In the genomic region with DNA sequence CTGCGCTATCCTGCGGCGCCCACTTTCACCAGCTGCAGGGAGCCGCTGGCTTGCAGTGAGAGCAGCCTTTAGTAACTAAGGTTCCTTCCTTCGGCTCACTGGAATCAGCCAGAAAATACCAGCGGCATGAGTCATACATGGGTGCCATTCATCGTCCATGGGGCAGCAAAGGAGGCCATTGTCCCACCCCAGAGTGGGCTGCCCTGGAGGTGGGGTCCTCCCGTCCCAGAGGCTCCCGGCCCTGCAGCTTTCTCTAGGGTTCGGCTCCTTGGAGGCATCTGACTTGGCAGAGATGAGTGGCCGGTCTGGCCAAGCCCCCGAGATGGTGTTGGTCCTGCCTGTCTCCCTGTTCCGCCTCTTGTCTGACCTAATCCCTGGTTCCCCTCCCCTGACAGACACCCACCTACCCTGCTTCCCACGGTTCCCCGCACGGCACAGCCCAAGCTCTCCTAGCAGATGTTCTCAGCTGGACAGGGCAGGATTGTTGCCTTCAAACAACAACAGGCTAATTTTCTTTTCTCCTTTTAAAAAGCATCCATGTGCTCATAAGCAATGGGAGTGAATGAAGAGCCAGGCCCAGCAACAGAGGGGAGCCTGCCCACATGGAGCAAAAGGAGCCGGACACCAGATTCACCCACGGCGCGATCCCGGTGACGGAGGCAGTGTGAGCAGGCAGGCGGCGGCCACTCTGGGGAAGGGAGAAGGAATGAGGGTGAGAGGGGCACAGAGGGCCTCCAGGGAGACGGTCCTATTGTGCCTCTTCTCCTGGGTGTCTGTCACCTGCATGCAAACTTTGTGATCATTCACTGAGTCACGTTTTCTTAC, we compare ENCODE assay signal across 10 cellular contexts.
A peak's percentile ranks its signal among the peaks of the same experiment; 100 is the strongest.
DNase-seq lines count a peak whose midpoint lies in the region; ATAC-seq and TF ChIP-seq lines count a peak whose summit lies in the region.
"Had no signal": no experiment of that assay in that cellular context is flagged by ENCODE, and none has a peak within 500 bp of the region (broad histone marks: within the 10 kb centered on the region; RNA-seq: fewer than 3 reads in every experiment).

No MANE protein-coding gene starts in this region.

- no peak overlapping the region for H3K9ac ChIP-seq in trophoblast cell (ENCODE audit: low read length)

- peak overlapping the region; percentile 37 for H3K18ac ChIP-seq in trophoblast cell (ENCODE audit: low read length)

- peak; percentile 83 for ATAC-seq in SK-N-SH treated with all-trans-retinoic acid at 6 μM for 48 hours
- peak; percentile 45 to 76 (median 62) for ATAC-seq in heart right ventricle
- ATAC-seq in HG02798 (IDR thresholded peaks at IDR 0.05; ENCODE audit: poor library complexity, unreplicated experiment) = no peak
- ATAC-seq in GM18511 (IDR thresholded peaks at IDR 0.05; ENCODE audit: unreplicated experiment) = no peak
- no peak for ATAC-seq in GM21367 (IDR thresholded peaks at IDR 0.05; ENCODE audit: unreplicated experiment)

- H3K23ac ChIP-seq in trophoblast cell (ENCODE audit: low read length) = no peak overlapping the region

- no peaks in the 10 kb centered on the region for H3K36me3 ChIP-seq in heart right ventricle
- H3K36me3 ChIP-seq in trophoblast cell (ENCODE audit: control insufficient read depth in 1 of 2, insufficient read depth in 2 of 2, low read length in 2 of 2) = no peaks in the 10 kb centered on the region

- H2BK12ac ChIP-seq in trophoblast cell (ENCODE audit: low read length) = peak overlapping the region; percentile 90

- peaks cover 33% of the 10 kb centered on the region for H3K79me1 ChIP-seq in trophoblast cell (ENCODE audit: low read length)

- no peak overlapping the region for H4K12ac ChIP-seq in trophoblast cell (ENCODE audit: low read depth, low read length)

- H2AK5ac ChIP-seq in trophoblast cell (ENCODE audit: low read length) = peak overlapping the region; percentile 58

- DNase-seq in ELF-1 (ENCODE audit: low read depth, low spot score) (peak; percentile 86), heart right ventricle (no peak), trophoblast cell (peak in 1 of 2 donors; percentile 39), NCI-H1048 (lab: John Stamatoyannopoulos, UW) (no peak)
- DNase-seq: DND-41, SHP77 had no signal

- H3K14ac ChIP-seq in trophoblast cell (ENCODE audit: low read length) = peak overlapping the region; percentile 62

- H3K9me3 ChIP-seq in heart right ventricle (no peaks in the 10 kb centered on the region), trophoblast cell (ENCODE audit: insufficient read depth, low read depth, low read length) (peaks cover 10% of the 10 kb centered on the region)

- H3K4me2 ChIP-seq in trophoblast cell (ENCODE audit: low read length) = no peak overlapping the region

- peaks cover 0 to 28% (median 4%) of the 10 kb centered on the region in 9 donors for H3K4me1 ChIP-seq in heart right ventricle
- peaks cover 20 to 25% of the 10 kb centered on the region in 2 experiments for H3K4me1 ChIP-seq in trophoblast cell (ENCODE audit: control insufficient read depth in 1 of 2, insufficient read depth in 2 of 2, low read length in 2 of 2)

- TF ChIP-seq CTCF in heart right ventricle (IDR thresholded peaks at IDR 0.05) = no peak

- peak overlapping the region; percentile 18 for H2BK5ac ChIP-seq in trophoblast cell (ENCODE audit: low read depth, low read length, poor library complexity)

- H3K4me3 ChIP-seq in heart right ventricle (no peak overlapping the region), trophoblast cell (ENCODE audit: low read depth, low read length) (no peak overlapping the region)

- H3K4ac ChIP-seq in trophoblast cell (ENCODE audit: low read depth, low read length) = peak overlapping the region; percentile 52

- H2BK120ac ChIP-seq in trophoblast cell (ENCODE audit: insufficient read depth, low read length, poor library complexity) = peak overlapping the region; percentile 50

- H4K8ac ChIP-seq in trophoblast cell (ENCODE audit: low read depth, low read length) = peak overlapping the region; percentile 51

- whole genome bisulfite sequencing in heart right ventricle, 2 donors = 67 to 74% methylated on average over 26 of the region's 26 CpGs
- no CpG with 5 or more reads among the region's 26 CpGs for whole genome bisulfite sequencing in trophoblast cell (ENCODE audit: extremely low coverage, insufficient coverage, insufficient read length)

- intact Hi-C loops in heart right ventricle (cut with DNase I) = loop anchor here in 1 of 10 donors (10.0 kb wide), 1 partner anchor 50 kb away; no protein-coding TSS in a partner anchor

- H3K27me3 ChIP-seq in heart right ventricle = peaks cover 0 to 45% (median 7%) of the 10 kb centered on the region in 7 donors
- H3K27me3 ChIP-seq in trophoblast cell (ENCODE audit: insufficient read depth, low read length) = no peaks in the 10 kb centered on the region

- H2AFZ ChIP-seq in trophoblast cell (ENCODE audit: insufficient read depth, low read length, poor library complexity) = no peak overlapping the region

- peak overlapping the region; percentile 81 for H4K91ac ChIP-seq in trophoblast cell (ENCODE audit: low read depth, low read length)

- H3K79me2 ChIP-seq in trophoblast cell (ENCODE audit: control insufficient read depth, insufficient read depth, low read length, poor library complexity) = peaks cover 4% of the 10 kb centered on the region

- H3K27ac ChIP-seq in heart right ventricle (peak overlapping the region in 9 of 10 donors; percentile 7 to 75 (median 37)), trophoblast cell (ENCODE audit: low read depth, low read length) (no peak overlapping the region)

TF ChIP-seq in SK-N-SH treated with all-trans-retinoic acid at 6 μM for 48 hours, 23 proteins besides CTCF, POLR2A, EP300 and RAD21:
- TF ChIP-seq ZNF8 (CRISPR knock-in tag; IDR thresholded peaks at IDR 0.05) = no peak
- no peak for TF ChIP-seq OSR1 (CRISPR knock-in tag; IDR thresholded peaks at IDR 0.05)
- TF ChIP-seq CSDC2 (CRISPR knock-in tag; IDR thresholded peaks at IDR 0.05) = no peak
- TF ChIP-seq, protein P1, sequence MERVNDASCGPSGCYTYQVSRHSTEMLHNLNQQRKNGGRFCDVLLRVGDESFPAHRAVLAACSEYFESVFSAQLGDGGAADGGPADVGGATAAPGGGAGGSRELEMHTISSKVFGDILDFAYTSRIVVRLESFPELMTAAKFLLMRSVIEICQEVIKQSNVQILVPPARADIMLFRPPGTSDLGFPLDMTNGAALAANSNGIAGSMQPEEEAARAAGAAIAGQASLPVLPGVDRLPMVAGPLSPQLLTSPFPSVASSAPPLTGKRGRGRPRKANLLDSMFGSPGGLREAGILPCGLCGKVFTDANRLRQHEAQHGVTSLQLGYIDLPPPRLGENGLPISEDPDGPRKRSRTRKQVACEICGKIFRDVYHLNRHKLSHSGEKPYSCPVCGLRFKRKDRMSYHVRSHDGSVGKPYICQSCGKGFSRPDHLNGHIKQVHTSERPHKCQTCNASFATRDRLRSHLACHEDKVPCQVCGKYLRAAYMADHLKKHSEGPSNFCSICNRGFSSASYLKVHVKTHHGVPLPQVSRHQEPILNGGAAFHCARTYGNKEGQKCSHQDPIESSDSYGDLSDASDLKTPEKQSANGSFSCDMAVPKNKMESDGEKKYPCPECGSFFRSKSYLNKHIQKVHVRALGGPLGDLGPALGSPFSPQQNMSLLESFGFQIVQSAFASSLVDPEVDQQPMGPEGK (CRISPR knock-in tag; IDR thresholded peaks at IDR 0.05; ENCODE audit: borderline replicate concordance) = no peak
- TF ChIP-seq, protein P2, sequence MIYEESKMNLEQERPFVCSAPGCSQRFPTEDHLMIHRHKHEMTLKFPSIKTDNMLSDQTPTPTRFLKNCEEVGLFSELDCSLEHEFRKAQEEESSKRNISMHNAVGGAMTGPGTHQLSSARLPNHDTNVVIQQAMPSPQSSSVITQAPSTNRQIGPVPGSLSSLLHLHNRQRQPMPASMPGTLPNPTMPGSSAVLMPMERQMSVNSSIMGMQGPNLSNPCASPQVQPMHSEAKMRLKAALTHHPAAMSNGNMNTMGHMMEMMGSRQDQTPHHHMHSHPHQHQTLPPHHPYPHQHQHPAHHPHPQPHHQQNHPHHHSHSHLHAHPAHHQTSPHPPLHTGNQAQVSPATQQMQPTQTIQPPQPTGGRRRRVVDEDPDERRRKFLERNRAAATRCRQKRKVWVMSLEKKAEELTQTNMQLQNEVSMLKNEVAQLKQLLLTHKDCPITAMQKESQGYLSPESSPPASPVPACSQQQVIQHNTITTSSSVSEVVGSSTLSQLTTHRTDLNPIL (CRISPR knock-in tag; IDR thresholded peaks at IDR 0.05; ENCODE audit: low read depth) = no peak
- no peak for TF ChIP-seq ZC3H10 (CRISPR knock-in tag; IDR thresholded peaks at IDR 0.05)
- no peak for TF ChIP-seq GLIS3 (CRISPR knock-in tag; IDR thresholded peaks at IDR 0.05)
- no peak for TF ChIP-seq ZNF565 (CRISPR knock-in tag; conservative IDR thresholded peaks at IDR 0.05; ENCODE audit: low read depth)
- no peak for TF ChIP-seq ZFP3 (CRISPR knock-in tag; IDR thresholded peaks at IDR 0.05)
- TF ChIP-seq ISL1 (CRISPR knock-in tag; IDR thresholded peaks at IDR 0.05) = no peak
TF ChIP-seq in SK-N-SH treated with all-trans-retinoic acid at 6 μM for 48 hours: peak in this region for 0.

Comparison
In these comparisons a context has a peak if more than half of its experiments do, and no peak if none do; other contexts are left out.
1. ATAC-seq: peak in SK-N-SH treated with all-trans-retinoic acid at 6 μM for 48 hours (single experiment) and heart right ventricle (8 of 8); none in HG02798 (single experiment), GM18511 (single experiment) and GM21367 (single experiment).